8 cellular contexts compared by ENCODE assay signal in genomic region chr15:43204016-43204901, GRCh38. TPM values are rescaled to one million over a fixed set of nuclear protein-coding genes. Genes with fewer than 3 reads are reported as not detected.
DNase-seq lines count a peak whose midpoint lies in the region; FAIRE-seq and TF ChIP-seq lines count a peak whose summit lies in the region.

No MANE protein-coding gene starts in this region.

- H3K4me2 ChIP-seq in SK-N-SH (no peak overlapping the region), astrocyte (ENCODE audit: low read length) (no peak overlapping the region)

- no peaks in the 10 kb centered on the region for H3K9me3 ChIP-seq in CD4-positive, alpha-beta memory T cell (ENCODE audit: control insufficient read depth in 1 of 2, low read length in 2 of 2)
- H3K9me3 ChIP-seq in SK-N-SH (no peaks in the 10 kb centered on the region), astrocyte (ENCODE audit: insufficient read depth, low read depth, low read length) (no peaks in the 10 kb centered on the region)

- WGBS in SK-N-SH (ENCODE audit: low lambda C conversion rate) = 45% methylated on average over 8 of the region's 8 CpGs

- peak; percentile 52 for TF ChIP-seq RAD21 in SK-N-SH (IDR thresholded peaks at IDR 0.05; ENCODE audit: low read length)

- CTCF ChIA-PET in CD4-positive, alpha-beta memory T cell (lab: Charles Lee; ENCODE audit: partially characterized antibody) = interaction anchor here (0.6 to 2.8 kb wide), 36 partner anchors 10 to 675 kb away, joined by 3 to 14 read pairs (median 3); partner anchors contain the start of genes CCNDBP1 and UBR1
- CTCF ChIA-PET in SK-N-SH (lab: Yijun Ruan, JAX) = interaction anchor here (0.6 to 6.5 kb wide), 26 partner anchors 9 to 570 kb away, joined by 3 to 39 read pairs (median 4); partner anchors contain the start of gene CCNDBP1

- H3K9ac ChIP-seq in SK-N-SH (no peak overlapping the region), astrocyte (ENCODE audit: low read length) (no peak overlapping the region)

- intact Hi-C loops in CD4-positive, alpha-beta memory T cell (cut with micrococcal nuclease) = loop anchor here (1.0 kb wide), 1 partner anchor 17 kb away; no protein-coding TSS in a partner anchor

- H3K36me3 Mint-ChIP-seq in CD4-positive, alpha-beta memory T cell = peaks cover 2 to 6% of the 10 kb centered on the region in 2 donors
- peaks cover 7% of the 10 kb centered on the region for H3K36me3 Mint-ChIP-seq in astrocyte (ENCODE audit: low read depth, unreplicated experiment)

- H3K4me3 ChIP-seq in CD4-positive, alpha-beta memory T cell (ENCODE audit: low read length in 2 of 2) = no peak overlapping the region
- H3K4me3 ChIP-seq in SK-N-SH (ENCODE audit: low read depth in 2 of 2, low read length in 1 of 2) (no peak overlapping the region), astrocyte (ENCODE audit: insufficient read depth, low read depth, low read length) (no peak overlapping the region)

- no peak overlapping the region for H3K4me3 Mint-ChIP-seq in CD4-positive, alpha-beta memory T cell
- H3K4me3 Mint-ChIP-seq in astrocyte (ENCODE audit: unreplicated experiment) = no peak overlapping the region

- no peaks in the 10 kb centered on the region for H3K9me2 ChIP-seq in SK-N-SH

- H3K27me3 Mint-ChIP-seq in CD4-positive, alpha-beta memory T cell = peaks cover 5 to 7% of the 10 kb centered on the region in 2 donors
- peaks cover 62% of the 10 kb centered on the region for H3K27me3 Mint-ChIP-seq in astrocyte (ENCODE audit: low read depth, unreplicated experiment)

- H3K27ac Mint-ChIP-seq in CD4-positive, alpha-beta memory T cell = peak overlapping the region in 4 of 7 donors; percentile 1 to 53 (median 18)
- no peak overlapping the region for H3K27ac Mint-ChIP-seq in astrocyte (ENCODE audit: unreplicated experiment)

- TF ChIP-seq CTCF in SK-N-SH (IDR thresholded peaks at IDR 0.05) (peak; percentile 73), astrocyte (IDR thresholded peaks at IDR 0.05; ENCODE audit: insufficient read depth, low read depth, low read length) (peak; percentile 52)

- H3K79me2 ChIP-seq in SK-N-SH (ENCODE audit: insufficient read depth) (no peaks in the 10 kb centered on the region), astrocyte (ENCODE audit: insufficient read depth, low read length) (no peaks in the 10 kb centered on the region)

- peaks cover 0 to 2% (median 0%) of the 10 kb centered on the region in 8 donors for H3K9me3 Mint-ChIP-seq in CD4-positive, alpha-beta memory T cell
- H3K9me3 Mint-ChIP-seq in astrocyte (ENCODE audit: unreplicated experiment) = peaks cover 5% of the 10 kb centered on the region

- POLR2A ChIA-PET in CD4-positive, alpha-beta memory T cell (lab: Charles Lee; ENCODE audit: partially characterized antibody) = interaction anchor here (0.8 kb wide), 1 partner anchor 19 kb away, joined by 4 read pairs; the partner anchor contains the start of gene CCNDBP1
- POLR2A ChIA-PET in SK-N-SH (lab: Yijun Ruan, JAX) = no interaction called here

- DNase-seq in CD4-positive, alpha-beta memory T cell = peak; percentile 24 to 54 (median 34)
- peak; percentile 33 for DNase-seq in HK-2 (ENCODE audit: unreplicated experiment)
- peak; percentile 70 for DNase-seq in SK-N-SH
- peak; percentile 49 for DNase-seq in astrocyte (ENCODE audit: low read depth)
- peak; percentile 82 for DNase-seq in iPS-NIHi7 (ENCODE audit: extremely low spot score)
- peak; percentile 55 for DNase-seq in stimulated activated CD4-positive, alpha-beta T cell treated with anti-CD3 and anti-CD28 coated beads, Interleukin-4, amount 100 ng/mL, for 1 hour
- no peak for DNase-seq in NCI-H2107 (lab: John Stamatoyannopoulos, UW)
- DNase-seq in NCI-H510A treated with DMSO at 0.1 percent for 48 hours (lab: John Stamatoyannopoulos, UW) = no peak

- H3F3A ChIP-seq in SK-N-SH (replicated peaks; ENCODE audit: insufficient read depth) = no peaks in the 10 kb centered on the region

- H2AFZ ChIP-seq in SK-N-SH (ENCODE audit: low read depth) (no peak overlapping the region), astrocyte (ENCODE audit: low read depth, low read length) (no peak overlapping the region)

- FAIRE-seq in astrocyte (lab: Jason Lieb, UNC) = no peak

- no peaks in the 10 kb centered on the region for H3K27me3 ChIP-seq in CD4-positive, alpha-beta memory T cell (ENCODE audit: insufficient read depth, low read length)
- H3K27me3 ChIP-seq in SK-N-SH (ENCODE audit: insufficient read depth) (no peaks in the 10 kb centered on the region), astrocyte (ENCODE audit: insufficient read depth, low read length) (peaks cover 23% of the 10 kb centered on the region)

- TF ChIP-seq EP300 in SK-N-SH (IDR thresholded peaks at IDR 0.05; ENCODE audit: borderline replicate concordance in 1 of 2, low read depth in 1 of 2, low read length in 1 of 2) = no peak

- no peak overlapping the region for H3K27ac ChIP-seq in CD4-positive, alpha-beta memory T cell (ENCODE audit: low read depth, low read length)
- H3K27ac ChIP-seq in SK-N-SH (ENCODE audit: low read depth in 2 of 2, low read length in 1 of 2) = no peak overlapping the region
- no peak overlapping the region for H3K27ac ChIP-seq in astrocyte (ENCODE audit: low read depth, low read length)

- no peaks in the 10 kb centered on the region for H3K36me3 ChIP-seq in CD4-positive, alpha-beta memory T cell (ENCODE audit: insufficient read depth, low read length)
- H3K36me3 ChIP-seq in SK-N-SH (replicated peaks in 1 of 2; ENCODE audit: control insufficient read depth in 1 of 2, insufficient read depth in 2 of 2, low read length in 1 of 2) (no peaks in the 10 kb centered on the region), astrocyte (ENCODE audit: insufficient read depth, low read length) (no peaks in the 10 kb centered on the region)

- H4K20me1 ChIP-seq in SK-N-SH (ENCODE audit: insufficient read depth) = no peaks in the 10 kb centered on the region
- H4K20me1 ChIP-seq in astrocyte (ENCODE audit: insufficient read depth, low read length) = no peaks in the 10 kb centered on the region

- no peaks in the 10 kb centered on the region for H3K4me1 ChIP-seq in CD4-positive, alpha-beta memory T cell (ENCODE audit: insufficient read depth, low read length)
- peaks cover 0 to 5% of the 10 kb centered on the region in 2 experiments; a peak in 1 of 4 replicates for H3K4me1 ChIP-seq in SK-N-SH (ENCODE audit: control insufficient read depth in 1 of 2, insufficient read depth in 2 of 2, low read depth in 1 of 2, low read length in 1 of 2)
- no peaks in the 10 kb centered on the region for H3K4me1 ChIP-seq in astrocyte (ENCODE audit: insufficient read depth, low read length)

- peaks cover 0 to 6% (median 3%) of the 10 kb centered on the region in 4 donors for H3K4me1 Mint-ChIP-seq in CD4-positive, alpha-beta memory T cell
- H3K4me1 Mint-ChIP-seq in astrocyte (ENCODE audit: low read depth, unreplicated experiment) = peaks cover 1% of the 10 kb centered on the region

TF ChIP-seq in SK-N-SH, 30 proteins besides CTCF, POLR2A, EP300 and RAD21:
- TF ChIP-seq PBX3 (IDR thresholded peaks at IDR 0.05) = no peak
- no peak for TF ChIP-seq CHD2 (IDR thresholded peaks at IDR 0.05; ENCODE audit: low read length, partially characterized antibody)
- TF ChIP-seq YY1 (IDR thresholded peaks at IDR 0.05; ENCODE audit: low read depth) = no peak
- no peak for TF ChIP-seq JUND (IDR thresholded peaks at IDR 0.05)
- peak; percentile 50 for TF ChIP-seq SMC3 (IDR thresholded peaks at IDR 0.05; ENCODE audit: low read depth, low read length)

RNA-seq across cellular contexts. Expression of gene EPB42, which starts 16.6 kb away (rescaled TPM):
- total RNA-seq in CD4-positive, alpha-beta memory T cell = not detected
- polyA plus RNA-seq in CD4-positive, alpha-beta memory T cell = not detected
- polyA plus RNA-seq in SK-N-SH (2012; rRNA removed) = not detected in 2 replicates
- polyA plus RNA-seq in SK-N-SH (2012; cell fraction: cytosol; rRNA removed) = not detected in 2 replicates
- not detected in 2 replicates for polyA plus RNA-seq in SK-N-SH (2012; cell fraction: nucleus; rRNA removed)
- not detected in 2 replicates for total RNA-seq in astrocyte

RNA-seq across cellular contexts. Expression of gene CCNDBP1, which starts 19.1 kb away (rescaled TPM):
- total RNA-seq in CD4-positive, alpha-beta memory T cell = 100 to 1,000 TPM; 127 to 128 TPM
- polyA plus RNA-seq in CD4-positive, alpha-beta memory T cell = 100 to 1,000 TPM; 185 to 262 TPM
- polyA plus RNA-seq in SK-N-SH (2012; rRNA removed) = 63.6 and 81.7 TPM in 2 replicates
- polyA plus RNA-seq in SK-N-SH (2012; cell fraction: cytosol; rRNA removed) = 79.4 and 82.9 TPM in 2 replicates
- polyA plus RNA-seq in SK-N-SH (2012; cell fraction: nucleus; rRNA removed) = 56.2 and 70.6 TPM in 2 replicates
- total RNA-seq in astrocyte = 35.7 and 37.0 TPM in 2 replicates

Comparison
In these comparisons a context has a peak if more than half of its experiments do, and no peak if none do; other contexts are left out.
1. DNase-seq: peak in CD4-positive, alpha-beta memory T cell (5 of 5), HK-2 (single experiment), SK-N-SH (single experiment), astrocyte (single experiment), iPS-NIHi7 (single experiment) and stimulated activated CD4-positive, alpha-beta T cell treated with anti-CD3 and anti-CD28 coated beads, Interleukin-4, amount 100 ng/mL, for 1 hour (single experiment); none in NCI-H2107 (single experiment) and NCI-H510A treated with DMSO at 0.1 percent for 48 hours (single experiment).